Comparison of ENCODE assay signal across 21 cellular contexts in genomic region chr6:138052783-138053182, GRCh38.
"Had no signal": no experiment of that assay in that cellular context is flagged by ENCODE, and none has a peak within 500 bp of the region (broad histone marks: within the 10 kb centered on the region; RNA-seq: fewer than 3 reads in every experiment).

No MANE protein-coding gene starts in this region.

- H3K27ac ChIP-seq: adrenal gland, left ventricle myocardium inferior, sigmoid colon, thyroid gland, WERI-Rb-1 had no signal

- H3K27ac Mint-ChIP-seq: activated naive CD4-positive, alpha-beta T cell treated with anti-CD3 and anti-CD28 coated beads, Interleukin-2, amount 50 U/mL, for 24 hours; activated T-cell treated with anti-CD3 and anti-CD28 coated beads, Interleukin-2, amount 50 U/mL, for 72 hours; nephron progenitor cell; stimulated activated effector memory CD8-positive, alpha-beta T cell treated with anti-CD3 and anti-CD28 coated beads, Interleukin-12 subunit alpha, Interleukin-12 subunit beta, amount 100 ng/mL, for 72 hours had no signal

- H3K36me3 ChIP-seq: adrenal gland, left ventricle myocardium inferior, sigmoid colon, thyroid gland, WERI-Rb-1 had no signal

- H3K4me1 Mint-ChIP-seq: activated naive CD4-positive, alpha-beta T cell treated with anti-CD3 and anti-CD28 coated beads, Interleukin-2, amount 50 U/mL, for 24 hours; nephron progenitor cell; stimulated activated effector memory CD8-positive, alpha-beta T cell treated with anti-CD3 and anti-CD28 coated beads, Interleukin-12 subunit alpha, Interleukin-12 subunit beta, amount 100 ng/mL, for 72 hours had no signal

- H3K27me3 ChIP-seq: adrenal gland, sigmoid colon, thyroid gland had no signal

- ATAC-seq: activated T-cell treated with anti-CD3 and anti-CD28 coated beads, Interleukin-2, amount 50 U/mL, for 72 hours; stimulated activated effector memory CD8-positive, alpha-beta T cell treated with anti-CD3 and anti-CD28 coated beads, Interleukin-12 subunit alpha, Interleukin-12 subunit beta, amount 100 ng/mL, for 72 hours had no signal

- FAIRE-seq: frontal cortex, urothelium cell line had no signal

- DNase-seq: activated CD4-positive, alpha-beta T cell treated with anti-CD3 and anti-CD28 coated beads for 1 hour; activated CD4-positive, alpha-beta T cell treated with anti-CD3 and anti-CD28 coated beads, Interleukin-2, amount 50 U/mL, for 4 hours; activated effector memory CD4-positive, alpha-beta T cell treated with anti-CD3 and anti-CD28 coated beads, Interleukin-2, amount 50 U/mL, for 16 hours; activated T-cell treated with anti-CD3 and anti-CD28 coated beads, Interleukin-2, amount 50 U/mL, for 72 hours; adrenal gland; dermis blood vessel endothelial cell; effector memory CD4-positive, alpha-beta T cell; head of caudate nucleus; kidney glomerular epithelial cell; left ventricle myocardium inferior; nephron progenitor cell; nucleus accumbens; sigmoid colon; stimulated activated CD4-positive, alpha-beta T cell treated with anti-CD3 and anti-CD28 coated beads, Interleukin-4, amount 100 ng/mL, for 24 hours; T-helper 2 cell; thyroid gland; WERI-Rb-1 had no signal

- H3K4me1 ChIP-seq: adrenal gland, left ventricle myocardium inferior, sigmoid colon, thyroid gland had no signal

- H3K4me3 Mint-ChIP-seq: activated naive CD4-positive, alpha-beta T cell treated with anti-CD3 and anti-CD28 coated beads, Interleukin-2, amount 50 U/mL, for 24 hours; activated T-cell treated with anti-CD3 and anti-CD28 coated beads, Interleukin-2, amount 50 U/mL, for 72 hours; nephron progenitor cell; stimulated activated effector memory CD8-positive, alpha-beta T cell treated with anti-CD3 and anti-CD28 coated beads, Interleukin-12 subunit alpha, Interleukin-12 subunit beta, amount 100 ng/mL, for 72 hours had no signal

- H3K36me3 Mint-ChIP-seq: stimulated activated effector memory CD8-positive, alpha-beta T cell treated with anti-CD3 and anti-CD28 coated beads, Interleukin-12 subunit alpha, Interleukin-12 subunit beta, amount 100 ng/mL, for 72 hours had no signal

- H3K9me3 ChIP-seq: adrenal gland, thyroid gland had no signal

- H3K4me3 ChIP-seq: adrenal gland, left ventricle myocardium inferior, sigmoid colon, thyroid gland had no signal
